ENCODE assay signal across 23 cellular contexts in the genomic region with DNA sequence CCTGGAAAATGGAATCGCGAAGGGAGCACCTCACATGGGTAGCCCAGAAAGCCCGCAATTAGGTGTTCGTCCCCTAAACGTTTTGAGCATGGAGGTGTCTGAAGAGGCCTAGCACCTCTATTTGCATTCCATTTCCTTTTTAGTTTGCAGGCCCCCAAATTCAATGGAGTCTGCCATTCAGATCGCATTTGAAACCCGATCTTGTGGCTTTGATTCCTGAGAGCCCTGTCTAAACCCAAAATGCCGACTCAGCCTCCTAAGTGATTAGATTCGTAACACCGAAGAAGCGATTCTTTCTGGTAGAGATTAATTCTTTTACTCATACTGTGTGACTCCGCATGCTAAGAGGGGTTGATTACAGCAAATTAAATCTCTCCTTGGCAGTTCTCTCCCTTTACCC.
"Had no signal": no experiment of that assay in that cellular context is flagged by ENCODE, and none has a peak within 500 bp of the region (broad histone marks: within the 10 kb centered on the region; RNA-seq: fewer than 3 reads in every experiment).

No MANE protein-coding gene starts in this region.

- H3K36me3 Mint-ChIP-seq: mesothelial cell of epicardium, natural killer cell had no signal

- H3K9me3 ChIP-seq: heart right ventricle, left ventricle myocardium inferior, pancreas, psoas muscle, right atrium auricular region, stomach, transverse colon, uterus had no signal

- ATAC-seq: activated CD4-positive, alpha-beta T cell treated with anti-CD3 and anti-CD28 coated beads for 36 hours; heart right ventricle; natural killer cell; pancreas; psoas muscle had no signal

- H3K4me1 ChIP-seq: heart right ventricle, left ventricle myocardium inferior, pancreas, psoas muscle, right atrium auricular region, stomach, transverse colon, uterus had no signal

- H3K27ac Mint-ChIP-seq: activated B cell treated with CpG ODN at 0.5 μM for 24 hours; activated CD4-positive, alpha-beta T cell treated with anti-CD3 and anti-CD28 coated beads for 36 hours; activated naive CD4-positive, alpha-beta T cell treated with anti-CD3 and anti-CD28 coated beads for 36 hours; mesothelial cell of epicardium; natural killer cell; T-helper 1 cell treated with Interleukin-12 subunit alpha and Interleukin-12 subunit beta and Interleukin-4 antibody, amounts not matched to agents 30 μg/mL and 1 μg/mL, for 36 hours had no signal

- H3K27ac ChIP-seq: cardiac muscle cell, heart right ventricle, left ventricle myocardium inferior, pancreas, psoas muscle, right atrium auricular region, stomach, transverse colon, uterus had no signal

- DNase-seq: activated B cell treated with CpG ODN at 0.5 μM for 24 hours; activated CD4-positive, alpha-beta T cell treated with anti-CD3 and anti-CD28 coated beads for 36 hours; activated CD4-positive, alpha-beta T cell treated with anti-CD3 and anti-CD28 coated beads, Interleukin-2, amount 50 U/mL, for 4 hours; activated CD8-positive, alpha-beta memory T cell treated with anti-CD3 and anti-CD28 coated beads for 24 hours; activated CD8-positive, alpha-beta memory T cell treated with anti-CD3 and anti-CD28 coated beads, Interleukin-2, amount 50 U/mL, for 4 hours; activated naive CD4-positive, alpha-beta T cell treated with anti-CD3 and anti-CD28 coated beads for 36 hours; activated T-cell treated with anti-CD3 and anti-CD28 coated beads, Interleukin-2, amount 50 U/mL, for 48 hours; amygdala; cortex of kidney; heart right ventricle; left ventricle myocardium inferior; natural killer cell; pancreas; psoas muscle; stomach; T1000; transverse colon; uterus had no signal

- FAIRE-seq: endometrium, pancreas had no signal

- H3K4me3 Mint-ChIP-seq: activated B cell treated with CpG ODN at 0.5 μM for 24 hours; activated CD4-positive, alpha-beta T cell treated with anti-CD3 and anti-CD28 coated beads for 36 hours; activated naive CD4-positive, alpha-beta T cell treated with anti-CD3 and anti-CD28 coated beads for 36 hours; mesothelial cell of epicardium; natural killer cell; T-helper 1 cell treated with Interleukin-12 subunit alpha and Interleukin-12 subunit beta and Interleukin-4 antibody, amounts not matched to agents 30 μg/mL and 1 μg/mL, for 36 hours had no signal

- H3K4me1 Mint-ChIP-seq: activated B cell treated with CpG ODN at 0.5 μM for 24 hours; activated CD4-positive, alpha-beta T cell treated with anti-CD3 and anti-CD28 coated beads for 36 hours; mesothelial cell of epicardium; natural killer cell had no signal

- H3K27me3 ChIP-seq: cardiac muscle cell, pancreas, right atrium auricular region, stomach, transverse colon, uterus had no signal

- H3K9me3 Mint-ChIP-seq: activated B cell treated with CpG ODN at 0.5 μM for 24 hours; activated naive CD4-positive, alpha-beta T cell treated with anti-CD3 and anti-CD28 coated beads for 36 hours; mesothelial cell of epicardium; natural killer cell; T-helper 1 cell treated with Interleukin-12 subunit alpha and Interleukin-12 subunit beta and Interleukin-4 antibody, amounts not matched to agents 30 μg/mL and 1 μg/mL, for 36 hours had no signal

- H3K4me3 ChIP-seq: cardiac muscle cell, heart right ventricle, left ventricle myocardium inferior, pancreas, psoas muscle, right atrium auricular region, stomach, transverse colon, uterus had no signal

- H3K36me3 ChIP-seq: cardiac muscle cell, heart right ventricle, left ventricle myocardium inferior, pancreas, right atrium auricular region, stomach, transverse colon, uterus had no signal
